ENCODE assay signal across 2 cellular contexts in genomic region chr12:48957141-48958048, GRCh38.
TF ChIP-seq lines count a peak whose summit lies in the region.

Gene ARF3, minus strand, starts transcription at chr12:48957487. Its CDS starts 16,392 bp downstream, at chr12:48941095.

TF ChIP-seq in A549, 52 proteins besides CTCF, POLR2A, EP300 and RAD21 (continued from another document):
- TF ChIP-seq REST (IDR thresholded peaks at IDR 0.05) (peak; percentile 100), GATA3 (IDR thresholded peaks at IDR 0.05; ENCODE audit: borderline replicate concordance) (peak; percentile 93), E2F6 (IDR thresholded peaks at IDR 0.05; ENCODE audit: borderline replicate concordance, low read depth) (peak; percentile 35), BCL3 (IDR thresholded peaks at IDR 0.05) (0 out of 3 replicates have a peak, but pooled peaks have one; percentile 33), PHF8 (IDR thresholded peaks at IDR 0.05; ENCODE audit: borderline replicate concordance, low read depth) (peak; percentile 75; the same call in 1 of the 2 replicates)

TF ChIP-seq in WTC11, 78 proteins besides CTCF, POLR2A, EP300 and RAD21 (continued from another document and continues in another):
- TF ChIP-seq IRF1 (CRISPR knock-in tag; IDR thresholded peaks at IDR 0.05) (no peak), ATF2 (CRISPR knock-in tag; IDR thresholded peaks at IDR 0.05; ENCODE audit: borderline replicate concordance, low read depth) (no peak), MYBL2 (CRISPR knock-in tag; IDR thresholded peaks at IDR 0.05) (no peak), PREB (CRISPR knock-in tag; IDR thresholded peaks at IDR 0.05; ENCODE audit: borderline replicate concordance) (no peak), HMGXB4 (CRISPR knock-in tag; IDR thresholded peaks at IDR 0.05) (peak; percentile 95), GRHL2 (CRISPR knock-in tag; IDR thresholded peaks at IDR 0.05; ENCODE audit: insufficient replicate concordance, severe bottlenecking) (no peak), E2F1 (CRISPR knock-in tag; IDR thresholded peaks at IDR 0.05) (no peak), STAT6 (CRISPR knock-in tag; conservative IDR thresholded peaks at IDR 0.05; ENCODE audit: low read depth) (no peak), RELA (CRISPR knock-in tag; IDR thresholded peaks at IDR 0.05; ENCODE audit: borderline replicate concordance) (no peak), ESRRA (CRISPR knock-in tag; IDR thresholded peaks at IDR 0.05; ENCODE audit: borderline replicate concordance) (no peak), SMAD4 (CRISPR knock-in tag; IDR thresholded peaks at IDR 0.05) (no peak; the same call in 1 of the 2 replicates), FOXP1 (CRISPR knock-in tag; IDR thresholded peaks at IDR 0.05; ENCODE audit: borderline replicate concordance) (peak; percentile 40; the same call in 1 of the 2 replicates), ZNF416 (CRISPR knock-in tag; IDR thresholded peaks at IDR 0.05) (no peak), ZBTB21 (CRISPR knock-in tag; IDR thresholded peaks at IDR 0.05; ENCODE audit: borderline replicate concordance) (peak; percentile 35; the same call in 1 of the 2 replicates), FOXK1 (CRISPR knock-in tag; IDR thresholded peaks at IDR 0.05) (no peak; the same call in none of the 2 replicates), ARID4B (CRISPR knock-in tag; IDR thresholded peaks at IDR 0.05; ENCODE audit: borderline replicate concordance) (no peak), ATF3 (CRISPR knock-in tag; conservative IDR thresholded peaks at IDR 0.05) (no peak), ZNF138 (CRISPR knock-in tag; conservative IDR thresholded peaks at IDR 0.05) (no peak), E2F4 (CRISPR knock-in tag; IDR thresholded peaks at IDR 0.05; ENCODE audit: borderline replicate concordance, low read depth) (no peak), ZNF263 (CRISPR knock-in tag; IDR thresholded peaks at IDR 0.05; ENCODE audit: low read depth) (no peak), USF2 (CRISPR knock-in tag; IDR thresholded peaks at IDR 0.05) (peak; percentile 27; the same call in 1 of the 2 replicates), ZNF425 (CRISPR knock-in tag; conservative IDR thresholded peaks at IDR 0.05) (no peak), ETV6 (CRISPR knock-in tag; IDR thresholded peaks at IDR 0.05) (no peak), JUN (CRISPR knock-in tag; IDR thresholded peaks at IDR 0.05) (no peak), SOX15 (CRISPR knock-in tag; IDR thresholded peaks at IDR 0.05) (no peak), RORB (CRISPR knock-in tag; IDR thresholded peaks at IDR 0.05) (no peak), TEAD1 (CRISPR knock-in tag; IDR thresholded peaks at IDR 0.05) (peak; percentile 75), ZBTB43 (CRISPR knock-in tag; IDR thresholded peaks at IDR 0.05) (no peak), ATF1 (CRISPR knock-in tag; IDR thresholded peaks at IDR 0.05) (no peak), TP53 (CRISPR knock-in tag; IDR thresholded peaks at IDR 0.05) (peak; percentile 57; the same call in 1 of the 2 replicates)
